ENCODE assay signal across 16 cellular contexts in the genomic region with DNA sequence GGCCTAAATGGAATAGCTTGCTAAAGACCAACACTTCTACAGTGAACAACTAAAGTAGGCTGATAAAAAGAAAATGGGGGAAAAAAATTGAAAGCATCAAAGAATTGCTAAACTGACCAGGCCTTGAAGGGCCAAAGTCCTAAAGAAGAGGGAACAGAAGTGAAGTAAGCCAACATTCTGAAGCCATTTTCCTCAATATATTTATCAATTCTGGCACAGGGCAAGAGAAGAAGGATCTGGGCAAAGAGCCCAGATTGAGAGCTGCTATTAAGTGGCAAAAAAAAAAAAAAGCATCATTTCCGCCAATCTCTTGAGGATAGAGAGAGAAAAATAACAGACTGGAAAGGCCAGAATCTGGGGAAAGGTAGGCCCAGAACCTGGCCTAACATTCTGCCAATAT.
DNase-seq lines count a peak whose midpoint lies in the region; TF ChIP-seq lines count a peak whose summit lies in the region.
"Had no signal": no experiment of that assay in that cellular context is flagged by ENCODE, and none has a peak within 500 bp of the region (broad histone marks: within the 10 kb centered on the region; RNA-seq: fewer than 3 reads in every experiment).

No MANE protein-coding gene starts in this region.

- H3K4me3 ChIP-seq in fibroblast of pulmonary artery (replicated peaks; ENCODE audit: low read depth, low read length) (no peak overlapping the region), retinal pigment epithelial cell (ENCODE audit: low read length) (no peak overlapping the region)
- H3K4me3 ChIP-seq: lung, SJCRH30 had no signal

- no peak overlapping the region for H3K27ac ChIP-seq in substantia nigra (ENCODE audit: low read depth, low read length, poor library complexity, severe bottlenecking)
- H3K27ac ChIP-seq: SJCRH30 had no signal

- DNase-seq in NCI-H1694 treated with DMSO at 0.1 percent for 48 hours (lab: John Stamatoyannopoulos, UW): peak; percentile 36
- DNase-seq in NCI-H69 (lab: John Stamatoyannopoulos, UW): peak; percentile 55
- peak; percentile 78 for DNase-seq in fibroblast of pulmonary artery (ENCODE audit: low read depth)
- peak; percentile 21 for DNase-seq in retinal pigment epithelial cell (ENCODE audit: low read depth)
- DNase-seq in SKM-1 treated with dmso at 0.1 percent for 144 hours (lab: John Stamatoyannopoulos, UW; ENCODE audit: unreplicated experiment): no peak
- DNase-seq in cortex of kidney (lab: John Stamatoyannopoulos, UW): no peak
- no peak for DNase-seq in GM19240 (ENCODE audit: insufficient read length, low spot score)
- DNase-seq in substantia nigra (lab: John Stamatoyannopoulos, UW): no peak
- DNase-seq: activated effector memory CD4-positive, alpha-beta T cell treated with anti-CD3 and anti-CD28 coated beads, Interleukin-2, amount 50 U/mL, for 16 hours; amniotic stem cell; H7; KG1; NCI-H524 treated with DMSO at 0.1 percent for 48 hours; SJCRH30; stimulated activated naive CD4-positive, alpha-beta T cell treated with Interleukin-2 at 50 U/mL for 16 hours had no signal

- no peak for TF ChIP-seq CTCF in fibroblast of pulmonary artery (IDR thresholded peaks at IDR 0.05; ENCODE audit: low read length, missing control alignments)
- TF ChIP-seq CTCF in retinal pigment epithelial cell (conservative IDR thresholded peaks at IDR 0.05; ENCODE audit: low read depth, low read length): no peak

Comparison
In these comparisons a context has a peak if more than half of its experiments do, and no peak if none do; other contexts are left out.
1. DNase-seq: peak in NCI-H1694 treated with DMSO at 0.1 percent for 48 hours (single experiment), NCI-H69 (single experiment), fibroblast of pulmonary artery (single experiment) and retinal pigment epithelial cell (single experiment); none in SKM-1 treated with dmso at 0.1 percent for 144 hours (single experiment), cortex of kidney (single experiment), GM19240 (single experiment) and substantia nigra (0 of 49).